In the genomic region with DNA sequence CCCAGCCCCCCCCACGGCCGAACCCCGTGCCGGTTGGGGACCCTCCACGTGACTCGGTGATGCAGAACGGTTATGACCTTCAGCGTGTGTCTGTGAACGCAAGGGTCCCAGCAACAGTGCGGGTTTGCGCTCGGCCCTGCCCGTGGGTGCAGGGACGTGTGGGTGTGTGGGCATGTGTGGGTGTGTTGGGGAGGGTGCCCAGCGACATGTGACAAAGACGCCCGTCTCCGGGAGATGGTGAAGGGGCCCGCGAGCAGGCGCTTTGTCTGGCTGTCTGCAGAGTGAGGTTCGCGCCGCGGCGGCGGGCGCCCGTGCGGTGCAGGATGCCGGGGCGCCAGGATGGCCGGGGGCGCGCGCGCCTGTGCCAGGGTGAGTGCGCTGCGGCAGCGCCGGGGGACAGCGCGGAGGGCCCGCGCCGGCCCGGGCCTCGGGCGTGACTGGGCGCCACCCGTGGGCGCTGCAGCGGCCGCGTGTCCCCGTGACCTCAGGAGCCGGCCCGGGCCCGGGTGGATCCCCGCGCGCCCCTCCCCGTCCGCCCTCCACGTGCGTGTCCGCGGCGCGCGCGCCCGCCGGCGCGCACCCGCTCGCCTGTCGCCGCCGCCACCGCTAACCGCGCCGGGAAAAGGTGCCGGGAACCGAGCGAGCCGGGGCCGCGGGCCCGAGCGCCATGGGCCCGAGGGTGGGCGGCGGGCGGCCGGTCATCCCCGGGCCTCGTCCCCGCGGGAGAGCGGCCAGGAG, we compare ENCODE assay signal across 8 cellular contexts. TPM values are rescaled to one million over a fixed set of nuclear protein-coding genes. Genes with fewer than 3 reads are reported as not detected.
DNase-seq lines count a peak whose midpoint lies in the region; ATAC-seq and TF ChIP-seq lines count a peak whose summit lies in the region.

A gene (plus strand): TSS at position 569 of the 738 bp plus-strand sequence. CDS start 681 bp downstream, outside the sequence.

- peaks cover 25% of the 10 kb centered on the region for H3K4me1 Mint-ChIP-seq in activated CD4-positive, alpha-beta T cell treated with anti-CD3 and anti-CD28 coated beads, Interleukin-2, amount 10 ng/mL, durations not matched to agents 7 days and 5 days

- peak within 1 kb of the TSS; percentile 90 for H3K27ac Mint-ChIP-seq in activated CD4-positive, alpha-beta T cell treated with anti-CD3 and anti-CD28 coated beads, Interleukin-2, amount 10 ng/mL, durations not matched to agents 7 days and 5 days

- peaks cover 21% of the 10 kb centered on the region for H3K4me1 ChIP-seq in Karpas-422 (ENCODE audit: low read length)
- H3K4me1 ChIP-seq in mucosa of descending colon (ENCODE audit: low read depth), result peaks cover 9% of the 10 kb centered on the region
- H3K4me1 ChIP-seq in transverse colon, result peaks cover 6 to 17% (median 12%) of the 10 kb centered on the region in 4 donors

- H3K27ac ChIP-seq in Karpas-422 (ENCODE audit: low read length) (peak within 1 kb of the TSS; percentile 52), transverse colon (peak within 1 kb of the TSS; percentile 89 to 93 (median 91))

- peak within 1 kb of the TSS; percentile 94 for H3K4me2 ChIP-seq in Karpas-422 (ENCODE audit: low read depth, low read length, poor library complexity, severe bottlenecking)

- in situ Hi-C loops in transverse colon (cut with MboI; ENCODE audit: low pct_ligation_motif_present in 1 of 4, low pct_unique_long_range_greater_than_20kb in 1 of 4, low sequenced_read_pairs in 3 of 4), result no loop called here

- H3K9ac ChIP-seq in Karpas-422 (ENCODE audit: low read length), result peak within 1 kb of the TSS; percentile 86

- H3K9me2 ChIP-seq in Karpas-422 (replicated peaks; ENCODE audit: insufficient read depth, low read length), result no peaks in the 10 kb centered on the region

- H3K36me3 Mint-ChIP-seq in activated CD4-positive, alpha-beta T cell treated with anti-CD3 and anti-CD28 coated beads, Interleukin-2, amount 10 ng/mL, durations not matched to agents 7 days and 5 days (ENCODE audit: low read depth), result peaks cover 2% of the 10 kb centered on the region

- H3K9me3 Mint-ChIP-seq in activated CD4-positive, alpha-beta T cell treated with anti-CD3 and anti-CD28 coated beads, Interleukin-2, amount 10 ng/mL, durations not matched to agents 7 days and 5 days, result no peaks in the 10 kb centered on the region

- no peak for TF ChIP-seq EP300 in transverse colon (IDR thresholded peaks at IDR 0.05; ENCODE audit: low read depth)

- no peak for TF ChIP-seq CTCF in epithelial cell of proximal tubule (conservative IDR thresholded peaks at IDR 0.05; ENCODE audit: low read depth, low read length)
- no peak for TF ChIP-seq CTCF in mucosa of descending colon (IDR thresholded peaks at IDR 0.05)
- no peak for TF ChIP-seq CTCF in transverse colon (IDR thresholded peaks at IDR 0.05)

- ATAC-seq in GM21723 (IDR thresholded peaks at IDR 0.05; ENCODE audit: unreplicated experiment) (peak; percentile 29), mucosa of descending colon (peak; percentile 63)

- POLR2A ChIA-PET in activated CD4-positive, alpha-beta T cell treated with anti-CD3 and anti-CD28 coated beads, Interleukin-2, amount 10 ng/mL, durations not matched to agents 7 days and 5 days (lab: Charles Lee), result interaction anchor here (0.5 kb wide), 1 partner anchor 54 kb away, joined by 3 read pairs; no protein-coding TSS in a partner anchor

- peak within 1 kb of the TSS; percentile 96; the same call in 1 of the 2 replicates for H2AFZ ChIP-seq in Karpas-422 (ENCODE audit: low read length)

- H3K79me2 ChIP-seq in Karpas-422 (ENCODE audit: low read length), result 0 out of 2 replicates have a peak, but pooled peaks cover 5% of the 10 kb centered on the region

- H3K4me3 ChIP-seq in Karpas-422 (ENCODE audit: low read length), result peak within 1 kb of the TSS; percentile 97
- H3K4me3 ChIP-seq in epithelial cell of proximal tubule (ENCODE audit: low read depth, low read length), result peak within 1 kb of the TSS; percentile 56
- peak within 1 kb of the TSS; percentile 33 for H3K4me3 ChIP-seq in mucosa of descending colon
- H3K4me3 ChIP-seq in transverse colon, result peak within 1 kb of the TSS; percentile 55 to 72 (median 57)

- peak; percentile 78 for DNase-seq in NCI-H1436 (lab: John Stamatoyannopoulos, UW)
- DNase-seq in NCI-H1436 treated with DMSO at 0.1 percent for 48 hours (lab: John Stamatoyannopoulos, UW), result no peak
- DNase-seq in Karpas-422, result no peak
- no peak for DNase-seq in activated CD4-positive, alpha-beta T cell treated with anti-CD3 and anti-CD28 coated beads, Interleukin-2, amount 10 ng/mL, durations not matched to agents 7 days and 5 days
- no peak for DNase-seq in epithelial cell of proximal tubule (ENCODE audit: low read depth)
- DNase-seq in mucosa of descending colon, result peak in 2 of 3 donors; percentile 55 to 75
- DNase-seq in transverse colon, result peak; percentile 59

- intact Hi-C loops in mucosa of descending colon (cut with DNase I, micrococcal nuclease) (no loop called here), transverse colon (cut with DNase I; ENCODE audit: low total_unique reads) (no loop called here)

- WGBS in transverse colon (ENCODE audit: low coverage in 1 of 2), 2 donors, result 1% methylated on average over 57 of the region's 103 CpGs; no CpG with 5 or more reads in 1 of the 2 donors

- H3K27me3 ChIP-seq in Karpas-422 (ENCODE audit: low read length), result no peaks in the 10 kb centered on the region
- no peaks in the 10 kb centered on the region for H3K27me3 ChIP-seq in transverse colon

- no peaks in the 10 kb centered on the region for H3K9me3 ChIP-seq in Karpas-422 (ENCODE audit: low read length)
- H3K9me3 ChIP-seq in mucosa of descending colon, result no peaks in the 10 kb centered on the region
- no peaks in the 10 kb centered on the region for H3K9me3 ChIP-seq in transverse colon

- no peak for TF ChIP-seq POLR2A in transverse colon (IDR thresholded peaks at IDR 0.05)

- H3K4me3 Mint-ChIP-seq in activated CD4-positive, alpha-beta T cell treated with anti-CD3 and anti-CD28 coated beads, Interleukin-2, amount 10 ng/mL, durations not matched to agents 7 days and 5 days, result peak within 1 kb of the TSS; percentile 85

- no peaks in the 10 kb centered on the region for H4K20me1 ChIP-seq in Karpas-422 (ENCODE audit: insufficient read depth, low read depth, low read length)

- H3K36me3 ChIP-seq in Karpas-422 (ENCODE audit: insufficient read depth, low read length) (no peaks in the 10 kb centered on the region), mucosa of descending colon (ENCODE audit: low read depth) (no peaks in the 10 kb centered on the region), transverse colon (no peaks in the 10 kb centered on the region)

- H3K27me3 Mint-ChIP-seq in activated CD4-positive, alpha-beta T cell treated with anti-CD3 and anti-CD28 coated beads, Interleukin-2, amount 10 ng/mL, durations not matched to agents 7 days and 5 days, result no peaks in the 10 kb centered on the region

- CTCF ChIA-PET in activated CD4-positive, alpha-beta T cell treated with anti-CD3 and anti-CD28 coated beads, Interleukin-2, amount 10 ng/mL, durations not matched to agents 7 days and 5 days (lab: Charles Lee), result interaction anchor here (1.3 to 3.3 kb wide), 2 partner anchors 12 to 178 kb away, joined by 3 to 27 read pairs; a partner anchor contains a TSS

RNA-seq across cellular contexts. Expression of the gene that starts here (rescaled TPM):
- total RNA-seq in Karpas-422 (2014; rRNA removed; shearing (Covaris generic); ENCODE audit: low replicate concordance), result 8.7 and 24.2 TPM in 2 replicates
- total RNA-seq in activated CD4-positive, alpha-beta T cell treated with anti-CD3 and anti-CD28 coated beads, Interleukin-2, amount 10 ng/mL, durations not matched to agents 7 days and 5 days, result 10 to 100 TPM; 14.1 to 16.6 TPM
- total RNA-seq in epithelial cell of proximal tubule, result 37.9 and 50.5 TPM in 2 replicates
- 10 to 100 TPM; 20.3 to 29.1 (median 27.8) TPM for total RNA-seq in mucosa of descending colon
- 10 to 100 TPM; 14.3 to 52.3 (median 22.6) TPM for total RNA-seq in transverse colon

Comparison
In these comparisons a context has a peak if more than half of its experiments do, and no peak if none do; other contexts are left out.
1. DNase-seq: peak in NCI-H1436 (single experiment), mucosa of descending colon (2 of 3) and transverse colon (single experiment); none in NCI-H1436 treated with DMSO at 0.1 percent for 48 hours (single experiment), Karpas-422 (single experiment), activated CD4-positive, alpha-beta T cell treated with anti-CD3 and anti-CD28 coated beads, Interleukin-2, amount 10 ng/mL, durations not matched to agents 7 days and 5 days (single experiment) and epithelial cell of proximal tubule (single experiment).
2. H3K4me3 ChIP-seq: peak in every context shown above with its lines; median percentile 97 in Karpas-422; 57 in transverse colon; 56 in epithelial cell of proximal tubule; 33 in mucosa of descending colon.